In the genomic region with DNA sequence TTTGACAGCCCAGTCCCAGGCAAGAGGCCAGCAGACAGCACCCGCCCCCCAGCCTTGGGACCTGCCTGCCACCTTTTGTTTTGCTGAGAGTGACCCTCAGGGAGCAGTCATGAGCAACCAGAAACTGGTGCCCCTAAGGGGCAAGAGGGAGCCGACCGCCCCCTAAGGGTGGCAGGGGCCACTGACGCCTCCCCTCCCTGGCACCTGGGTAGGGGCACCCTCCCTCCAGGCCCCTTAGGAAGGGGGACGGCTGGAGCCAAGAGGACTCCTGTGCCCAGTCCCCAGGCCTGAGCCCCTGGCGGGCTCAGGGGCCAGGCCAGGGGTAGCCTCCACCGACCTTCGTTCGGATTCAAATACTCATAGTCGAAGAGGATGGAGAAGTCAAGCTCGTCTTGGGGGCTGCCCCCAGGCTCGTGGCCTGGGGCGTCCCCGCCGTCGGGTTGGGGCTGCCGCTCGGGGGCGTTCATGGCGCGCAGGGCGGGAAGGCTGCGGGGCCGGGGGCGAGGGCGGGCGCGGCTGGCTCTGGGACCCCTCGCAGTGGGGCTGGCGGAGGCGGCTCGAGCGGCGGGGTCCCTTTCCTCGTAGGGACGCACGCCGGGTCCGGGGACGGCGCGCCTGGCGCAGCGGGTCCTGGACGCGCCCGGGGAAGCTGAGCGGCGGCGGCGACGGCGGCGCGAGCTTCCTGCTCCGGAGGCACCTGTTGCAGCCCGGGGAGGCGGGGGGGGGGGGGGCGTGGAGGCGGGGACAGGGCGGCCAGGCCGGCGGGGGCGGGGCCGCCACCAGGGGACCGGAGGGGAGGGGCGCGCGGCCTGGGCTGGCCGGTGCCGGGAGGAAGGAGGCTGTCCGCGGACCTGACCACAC, we compare ENCODE assay signal across 8 cellular contexts. TPM values are rescaled to one million over a fixed set of nuclear protein-coding genes. Genes with fewer than 3 reads are reported as not detected.
DNase-seq lines count a peak whose midpoint lies in the region; ATAC-seq, FAIRE-seq and TF ChIP-seq lines count a peak whose summit lies in the region.

A gene (minus strand): TSS at position 687 of the 861 bp plus-strand sequence. CDS start 220 bp downstream, at position 467.

- intact Hi-C loops in endothelial cell of umbilical vein (cut with micrococcal nuclease) = loop anchor here (1.0 kb wide), 3 partner anchors 21 to 156 kb away; no protein-coding TSS in a partner anchor

- FAIRE-seq in endothelial cell of umbilical vein (lab: Jason Lieb, UNC) = peak; percentile 28

- H3K9ac ChIP-seq in ES-I3 (ENCODE audit: low read depth, low read length) (peak within 1 kb of the TSS; percentile 56; the same call in 1 of the 2 replicates), endothelial cell of umbilical vein (replicated peaks; ENCODE audit: extremely low read depth, insufficient read depth, low read length) (peak within 1 kb of the TSS; percentile 63), neural progenitor cell (no peak within 1 kb of the TSS)

- peaks cover 17% of the 10 kb centered on the region for H3F3A ChIP-seq in neural progenitor cell (ENCODE audit: low read depth)

- peak within 1 kb of the TSS; percentile 46 for H3K4me2 ChIP-seq in endothelial cell of umbilical vein (ENCODE audit: insufficient read depth, low read length)
- peak within 1 kb of the TSS; percentile 85 for H3K4me2 ChIP-seq in neural progenitor cell

- peak within 1 kb of the TSS; percentile 76 for H3K4me3 Mint-ChIP-seq in neural progenitor cell

- H3K4me1 Mint-ChIP-seq in neural progenitor cell = peaks cover 19% of the 10 kb centered on the region

- CTCF ChIA-PET in endothelial cell of umbilical vein (lab: Charles Lee) = interaction anchor here (0.7 to 4.9 kb wide), 12 partner anchors 12 to 156 kb away, joined by 3 to 42 read pairs (median 4); no protein-coding TSS in a partner anchor

- TF ChIP-seq POLR2A in endothelial cell of umbilical vein (IDR thresholded peaks at IDR 0.05; ENCODE audit: low read depth, low read length) = no peak

- H3K27ac Mint-ChIP-seq in neural progenitor cell = no peak within 1 kb of the TSS

- peak; percentile 46 for ATAC-seq in GM21528 (IDR thresholded peaks at IDR 0.05; ENCODE audit: low FRiP score, unreplicated experiment)
- no peak for ATAC-seq in GM18870 (IDR thresholded peaks at IDR 0.05; ENCODE audit: unreplicated experiment)

- no peaks in the 10 kb centered on the region for H3K9me1 ChIP-seq in endothelial cell of umbilical vein (replicated peaks; ENCODE audit: control insufficient read depth, extremely low read depth, insufficient read depth, low read length)

- dilution Hi-C loops in endothelial cell of umbilical vein (cut with MboI; ENCODE audit: extremely low pct_ligation_motif_present, low sequenced_read_pairs) = no loop called here

- H4K20me1 ChIP-seq in endothelial cell of umbilical vein (replicated peaks; ENCODE audit: control insufficient read depth, extremely low read depth, insufficient read depth, low read length) (no peaks in the 10 kb centered on the region), neural progenitor cell (ENCODE audit: low read depth) (peaks cover 6% of the 10 kb centered on the region)

- H2AFZ ChIP-seq in endothelial cell of umbilical vein (ENCODE audit: low read depth, low read length) (peak within 1 kb of the TSS; percentile 49), neural progenitor cell (replicated peaks) (peak within 1 kb of the TSS; percentile 87)

- H3K4me3 ChIP-seq in endothelial cell of umbilical vein (replicated peaks in 1 of 3; ENCODE audit: insufficient read depth in 1 of 3, low read depth in 1 of 3, low read length in 3 of 3) (peak within 1 kb of the TSS; percentile 32 to 47 (median 36)), neural progenitor cell (peak within 1 kb of the TSS; percentile 62)

- BruUV-seq in endothelial cell of umbilical vein (replicated peaks; lab: Mats Ljungman, UMichigan) = TSS peak; percentile 26

- no peaks in the 10 kb centered on the region for H3K36me3 ChIP-seq in ES-I3 (ENCODE audit: insufficient read depth, low read length)
- no peaks in the 10 kb centered on the region for H3K36me3 ChIP-seq in endothelial cell of umbilical vein (ENCODE audit: control insufficient read depth in 2 of 2, extremely low read depth in 1 of 2, insufficient read depth in 2 of 2, low read length in 2 of 2)
- H3K36me3 ChIP-seq in neural progenitor cell = no peaks in the 10 kb centered on the region

- no peaks in the 10 kb centered on the region for H3K79me2 ChIP-seq in endothelial cell of umbilical vein (ENCODE audit: control insufficient read depth, insufficient read depth, low read length)
- no peaks in the 10 kb centered on the region for H3K79me2 ChIP-seq in neural progenitor cell (ENCODE audit: low read depth)

- peak; percentile 56 for DNase-seq in activated CD4-positive, alpha-beta T cell treated with anti-CD3 and anti-CD28 coated beads, Interleukin-2, amount 50 U/mL, for 1 hour
- DNase-seq in endothelial cell of umbilical vein (ENCODE audit: low read depth, low spot score) (peak; percentile 45), neural progenitor cell (ENCODE audit: low spot score) (peak; percentile 79), NCI-H187 (lab: John Stamatoyannopoulos, UW) (no peak)

- H3K27me3 ChIP-seq in endothelial cell of umbilical vein (ENCODE audit: control insufficient read depth in 2 of 2, insufficient read depth in 2 of 2, low read length in 2 of 2) (peaks cover 0 to 5% of the 10 kb centered on the region in 2 experiments), neural progenitor cell (peaks cover 72% of the 10 kb centered on the region)

- H3K36me3 Mint-ChIP-seq in neural progenitor cell = no peaks in the 10 kb centered on the region

- 0 out of 2 replicates have a peak, but pooled peaks have one; percentile 7 for TF ChIP-seq CTCF in LNCAP (IDR thresholded peaks at IDR 0.05)
- peak; percentile 24 to 46 for TF ChIP-seq CTCF in endothelial cell of umbilical vein (IDR thresholded peaks at IDR 0.05; ENCODE audit: extremely low read depth in 1 of 2, insufficient read depth in 1 of 2, low read depth in 1 of 2, low read length in 2 of 2)
- TF ChIP-seq CTCF in neural progenitor cell (IDR thresholded peaks at IDR 0.05) = peak; percentile 40

- peaks cover 2% of the 10 kb centered on the region for H3K9me3 Mint-ChIP-seq in neural progenitor cell

- POLR2A ChIA-PET in endothelial cell of umbilical vein (lab: Charles Lee) = interaction anchor here (0.6 to 0.7 kb wide), 2 partner anchors 12 to 145 kb away, joined by 3 to 4 read pairs; no protein-coding TSS in a partner anchor

- H3K9me3 ChIP-seq in ES-I3 (ENCODE audit: control insufficient read depth, insufficient read depth, low read length) (no peaks in the 10 kb centered on the region), endothelial cell of umbilical vein (replicated peaks; ENCODE audit: control insufficient read depth, insufficient read depth, low read length) (no peaks in the 10 kb centered on the region), neural progenitor cell (ENCODE audit: low read depth) (no peaks in the 10 kb centered on the region)

- peaks cover 21% of the 10 kb centered on the region for H3K27me3 Mint-ChIP-seq in neural progenitor cell (ENCODE audit: insufficient read depth, low read depth)

- peak within 1 kb of the TSS; percentile 42 for H3K27ac ChIP-seq in endothelial cell of umbilical vein (ENCODE audit: insufficient read depth, low read depth, low read length)
- H3K27ac ChIP-seq in neural progenitor cell = no peak within 1 kb of the TSS

- H3K4me1 ChIP-seq in ES-I3 (ENCODE audit: insufficient read depth, low read length) (no peaks in the 10 kb centered on the region; the same call in 1 of the 2 replicates), endothelial cell of umbilical vein (ENCODE audit: control insufficient read depth, extremely low read depth, insufficient read depth, low read length) (peaks cover 25% of the 10 kb centered on the region), neural progenitor cell (peaks cover 8% of the 10 kb centered on the region)

TF ChIP-seq in endothelial cell of umbilical vein, 7 proteins besides CTCF, POLR2A, EP300 and RAD21:
- TF ChIP-seq EZH2 (IDR thresholded peaks at IDR 0.05; ENCODE audit: borderline replicate concordance, low read depth, low read length, severe bottlenecking) (no peak), FOS (IDR thresholded peaks at IDR 0.05; ENCODE audit: borderline replicate concordance, insufficient read depth, low read length) (no peak), MYC (IDR thresholded peaks at IDR 0.05; ENCODE audit: low read depth, low read length) (no peak), GATA2 (IDR thresholded peaks at IDR 0.05; ENCODE audit: insufficient read depth, insufficient read length, low read depth, low read length) (no peak), JUN (IDR thresholded peaks at IDR 0.05; ENCODE audit: borderline replicate concordance, insufficient read depth, insufficient read length, low read depth) (no peak), POLR2AphosphoS5 (IDR thresholded peaks at IDR 0.05; ENCODE audit: insufficient read depth, low read depth, low read length) (no peak)
- TF ChIP-seq, protein P1, sequence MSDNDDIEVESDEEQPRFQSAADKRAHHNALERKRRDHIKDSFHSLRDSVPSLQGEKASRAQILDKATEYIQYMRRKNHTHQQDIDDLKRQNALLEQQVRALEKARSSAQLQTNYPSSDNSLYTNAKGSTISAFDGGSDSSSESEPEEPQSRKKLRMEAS (IDR thresholded peaks at IDR 0.05; ENCODE audit: insufficient read depth, insufficient read length) = no peak
TF ChIP-seq in endothelial cell of umbilical vein: peak in this region for 0.

RNA-seq across cellular contexts. Expression of the gene that starts here (rescaled TPM):
- total RNA-seq in endothelial cell of umbilical vein = 12.9 and 13.0 TPM in 2 replicates
- 2.0 and 3.1 TPM in 2 replicates for polyA plus RNA-seq in endothelial cell of umbilical vein
- polyA plus RNA-seq in endothelial cell of umbilical vein (2011; cell fraction: cytosol; rRNA removed) = 3.6 and 3.7 TPM in 2 replicates
- 8.8 and 9.8 TPM in 2 replicates for polyA plus RNA-seq in endothelial cell of umbilical vein (2011; cell fraction: nucleus; rRNA removed)
- polyA plus RNA-seq in endothelial cell of umbilical vein (2012) = 5.0 and 6.5 TPM in 2 replicates
- polyA minus RNA-seq in endothelial cell of umbilical vein = 4.4 and 8.0 TPM in 2 replicates
- polyA minus RNA-seq in endothelial cell of umbilical vein (2011; cell fraction: cytosol; rRNA and poly(A)+ RNA removed) = not detected
- 16.8 and 24.5 TPM in 2 replicates for polyA minus RNA-seq in endothelial cell of umbilical vein (2011; cell fraction: nucleus; rRNA and poly(A)+ RNA removed)
- total RNA-seq in neural progenitor cell (ENCODE audit: low replicate concordance) = 0.19 and 0.25 TPM in 2 replicates

Comparison
In these comparisons a context has a peak if more than half of its experiments do, and no peak if none do; other contexts are left out.
1. RNA of the gene that starts here (total RNA-seq): 12.9 to 13.0 TPM in endothelial cell of umbilical vein; 0.19 to 0.25 TPM in neural progenitor cell; every median in the first group is over 10 times any median in the second.
2. Peak in DNase-seq, H3K4me3 ChIP-seq and H3K4me2 ChIP-seq in neural progenitor cell; RNA of the gene not detected or under 1 TPM.
3. DNase-seq: peak in activated CD4-positive, alpha-beta T cell treated with anti-CD3 and anti-CD28 coated beads, Interleukin-2, amount 50 U/mL, for 1 hour (single experiment) and endothelial cell of umbilical vein (single experiment); none in NCI-H187 (0 of 2).
4. Peak in every context shown above with its lines, with median percentiles within 50 percentile points of each other: CTCF ChIP-seq.